In the genomic region with DNA sequence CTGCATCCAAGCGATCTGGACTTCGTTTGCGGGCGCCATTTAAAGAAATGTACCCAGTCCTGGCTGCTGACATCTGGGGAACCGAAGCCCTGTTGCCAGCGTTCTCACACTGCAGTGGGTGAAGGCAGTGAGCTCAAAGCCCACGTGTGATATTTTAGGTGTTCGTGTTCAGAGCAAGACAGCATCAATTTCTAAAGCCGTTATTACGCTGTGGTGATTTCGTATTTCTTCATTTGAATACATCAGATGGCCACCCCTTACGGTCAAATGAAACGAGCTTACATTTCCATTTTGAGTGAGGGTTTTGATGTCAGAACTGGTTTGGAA, we compare ENCODE assay signal across 8 cellular contexts. TPM values are rescaled to one million over a fixed set of nuclear protein-coding genes. Genes with fewer than 3 reads are reported as not detected.
DNase-seq lines count a peak whose midpoint lies in the region; ATAC-seq, FAIRE-seq and TF ChIP-seq lines count a peak whose summit lies in the region.

No MANE protein-coding gene starts in this region.

- H3K4me1 ChIP-seq in ES-I3 (ENCODE audit: insufficient read depth, low read length) (peaks cover 10% of the 10 kb centered on the region), HUES64 (ENCODE audit: insufficient read depth, low read length) (peaks cover 15% of the 10 kb centered on the region; the same call in 1 of the 2 replicates), mucosa of stomach (ENCODE audit: control insufficient read depth, insufficient read depth, low read length) (no peaks in the 10 kb centered on the region), mucosa of descending colon (ENCODE audit: low read depth) (no peaks in the 10 kb centered on the region), small intestine (ENCODE audit: control insufficient read depth in 2 of 2, insufficient read depth in 1 of 2, low read depth in 1 of 2, low read length in 1 of 2) (no peaks in the 10 kb centered on the region)

- DNase-seq in bronchial epithelial cell (ENCODE audit: low read depth) (no peak), GM10266 (ENCODE audit: extremely low spot score) (no peak), mucosa of descending colon (no peak), small intestine (no peak)

- intact Hi-C loops in mucosa of descending colon (cut with DNase I, micrococcal nuclease): loop anchor here in 1 of 2 donors (5.0 kb wide), 1 partner anchor 395 kb away; no protein-coding TSS in a partner anchor

- peak overlapping the region; percentile 74 for H3K4me3 ChIP-seq in HUES64 (ENCODE audit: low read length)
- H3K4me3 ChIP-seq in bronchial epithelial cell (ENCODE audit: low read depth, low read length): peak overlapping the region; percentile 53
- H3K4me3 ChIP-seq in mucosa of stomach (ENCODE audit: low read length): no peak overlapping the region
- H3K4me3 ChIP-seq in mucosa of descending colon: no peak overlapping the region
- peak overlapping the region in 1 of 2 donors; percentile 67 for H3K4me3 ChIP-seq in small intestine (ENCODE audit: low read depth in 1 of 2, low read length in 2 of 2)

- H3K27me3 ChIP-seq in HUES64 (ENCODE audit: insufficient read depth, low read length): peaks cover 11% of the 10 kb centered on the region; the same call in 1 of the 2 replicates
- no peaks in the 10 kb centered on the region for H3K27me3 ChIP-seq in bronchial epithelial cell (ENCODE audit: control insufficient read depth, insufficient read depth, low read length)
- H3K27me3 ChIP-seq in mucosa of stomach (ENCODE audit: control insufficient read depth, insufficient read depth, low read length): no peaks in the 10 kb centered on the region
- no peaks in the 10 kb centered on the region for H3K27me3 ChIP-seq in small intestine (ENCODE audit: control insufficient read depth in 2 of 2, insufficient read depth in 2 of 2, low read length in 2 of 2)

- H3K9ac ChIP-seq in ES-I3 (ENCODE audit: low read depth, low read length) (peak overlapping the region; percentile 89), HUES64 (ENCODE audit: low read depth, low read length) (peak overlapping the region; percentile 91), mucosa of stomach (ENCODE audit: low read length) (peak overlapping the region; percentile 49)

- WGBS in HUES64: 23% methylated on average over 13 of the region's 13 CpGs
- WGBS in small intestine, 3 donors: 11 to 14% (median 14%) methylated on average over 13 of the region's 13 CpGs

- H3K27ac ChIP-seq in HUES64 (ENCODE audit: low read depth, low read length) (peak overlapping the region; percentile 84), small intestine (ENCODE audit: low read depth in 1 of 2, low read length in 1 of 2) (no peak overlapping the region)

- ATAC-seq in GM18517 (IDR thresholded peaks at IDR 0.05; ENCODE audit: unreplicated experiment) (no peak), mucosa of descending colon (no peak)

- FAIRE-seq in bronchial epithelial cell (lab: Jason Lieb, UNC) (no peak), small intestine (lab: Jason Lieb, UNC) (no peak)

- no peak for TF ChIP-seq CTCF in bronchial epithelial cell (IDR thresholded peaks at IDR 0.05; ENCODE audit: insufficient read depth, low read length, severe bottlenecking)
- no peak for TF ChIP-seq CTCF in GM10266 (IDR thresholded peaks at IDR 0.05; ENCODE audit: control insufficient read depth, insufficient read depth, low read depth, missing control alignments)
- no peak for TF ChIP-seq CTCF in mucosa of descending colon (IDR thresholded peaks at IDR 0.05)

- H3K9me3 ChIP-seq in ES-I3 (ENCODE audit: control insufficient read depth, insufficient read depth, low read length) (no peaks in the 10 kb centered on the region), HUES64 (ENCODE audit: insufficient read depth, low read depth, low read length) (no peaks in the 10 kb centered on the region), mucosa of stomach (ENCODE audit: control insufficient read depth, low read length) (no peaks in the 10 kb centered on the region), mucosa of descending colon (no peaks in the 10 kb centered on the region), small intestine (ENCODE audit: control insufficient read depth, low read depth) (no peaks in the 10 kb centered on the region)

- H3K36me3 ChIP-seq in ES-I3 (ENCODE audit: insufficient read depth, low read length) (no peaks in the 10 kb centered on the region), HUES64 (ENCODE audit: insufficient read depth, low read length) (no peaks in the 10 kb centered on the region), bronchial epithelial cell (ENCODE audit: control insufficient read depth, insufficient read depth, low read length) (no peaks in the 10 kb centered on the region), mucosa of stomach (ENCODE audit: control insufficient read depth, insufficient read depth, low read length) (no peaks in the 10 kb centered on the region), mucosa of descending colon (ENCODE audit: low read depth) (no peaks in the 10 kb centered on the region), small intestine (ENCODE audit: control insufficient read depth in 2 of 2, insufficient read depth in 2 of 2, low read length in 2 of 2) (no peaks in the 10 kb centered on the region)

RNA-seq across cellular contexts. Expression of a gene that starts 0.4 kb away (rescaled TPM):
- 1.3 TPM for polyA plus RNA-seq in HUES64 (2013, experiment 1 of 2)
- 2.2 TPM for polyA plus RNA-seq in HUES64 (2013, experiment 2 of 2)
- total RNA-seq in bronchial epithelial cell (1.8 and 2.4 TPM in 2 replicates), mucosa of descending colon (under 1 TPM; 0.67 to 0.96 (median 0.85) TPM)
- under 1 TPM in 2 of 3 donors, not detected in 1; 0.46 to 0.54 TPM for polyA plus RNA-seq in small intestine

RNA-seq across cellular contexts. Expression of a gene that starts 42.2 kb away (rescaled TPM):
- 24.0 TPM for polyA plus RNA-seq in HUES64 (2013, experiment 1 of 2)
- 26.2 TPM for polyA plus RNA-seq in HUES64 (2013, experiment 2 of 2)
- total RNA-seq in bronchial epithelial cell: 9.2 and 11.9 TPM in 2 replicates
- total RNA-seq in mucosa of descending colon: 100 to 1,000 TPM in 2 of 3 donors, 10 to 100 TPM in 1; 84.0 to 150 (median 120) TPM
- polyA plus RNA-seq in small intestine: 10 to 100 TPM in 1 of 3 donors, 1 to 10 TPM in 2; 5.4 to 11.4 (median 9.4) TPM

RNA-seq across cellular contexts. Expression of a gene that starts 43.4 kb away (rescaled TPM):
- polyA plus RNA-seq in HUES64 (2013, experiment 1 of 2): not detected
- polyA plus RNA-seq in HUES64 (2013, experiment 2 of 2): not detected
- total RNA-seq in bronchial epithelial cell (10.9 and 12.1 TPM in 2 replicates), mucosa of descending colon (under 1 TPM in 2 of 3 donors, not detected in 1; 0.43 to 0.92 TPM)
- polyA plus RNA-seq in small intestine: 1 to 10 TPM in 1 of 3 donors, not detected in 2; 1.1 TPM

Comparison
In these comparisons a context has a peak if more than half of its experiments do, and no peak if none do; other contexts are left out.
1. H3K4me3 ChIP-seq: peak in HUES64 (single experiment) and bronchial epithelial cell (single experiment); none in mucosa of stomach (single experiment) and mucosa of descending colon (single experiment).
2. Peak in every context shown above with its lines, with median percentiles within 50 percentile points of each other: H3K9ac ChIP-seq.